38 cellular contexts compared by ENCODE assay signal in the genomic region with DNA sequence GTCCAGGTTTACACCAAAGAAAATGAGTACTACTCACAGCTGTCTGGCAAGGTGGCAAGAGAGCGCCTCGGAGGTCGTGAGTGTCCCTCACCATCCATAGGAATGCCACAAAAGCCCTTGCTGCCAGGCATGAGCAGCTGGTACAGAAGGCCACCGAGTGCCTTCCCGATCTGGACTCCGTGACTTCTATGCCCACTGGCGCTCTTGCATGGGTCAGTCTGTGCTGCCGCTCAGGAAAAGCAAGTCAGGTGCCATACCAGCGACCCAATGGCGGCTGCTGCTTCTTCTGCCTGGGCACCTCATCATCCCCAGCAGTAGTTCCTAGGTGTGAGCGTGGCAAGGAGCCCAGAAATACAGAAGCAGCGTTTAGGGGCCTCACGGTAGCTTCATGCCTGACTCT. TPM values are rescaled to one million over a fixed set of nuclear protein-coding genes. Genes with fewer than 3 reads are reported as not detected.
"Had no signal": no experiment of that assay in that cellular context is flagged by ENCODE, and none has a peak within 500 bp of the region (broad histone marks: within the 10 kb centered on the region; RNA-seq: fewer than 3 reads in every experiment).

No MANE protein-coding gene starts in this region.

- H3K4me3 ChIP-seq: ascending aorta, breast epithelium, cardiac muscle cell, colonic mucosa, esophagus squamous epithelium, gastroesophageal sphincter, heart right ventricle had no signal

- FAIRE-seq: endometrium, endothelial cell of umbilical vein had no signal

- H3K27me3 ChIP-seq: ascending aorta, breast epithelium, cardiac muscle cell, colonic mucosa, esophagus squamous epithelium, gastroesophageal sphincter, heart right ventricle had no signal

- H3K36me3 Mint-ChIP-seq: activated naive CD8-positive, alpha-beta T cell; brain; T-cell had no signal

- H3K36me3 ChIP-seq: ascending aorta, breast epithelium, cardiac muscle cell, colonic mucosa, esophagus squamous epithelium, gastroesophageal sphincter, heart right ventricle, WERI-Rb-1 had no signal

- H3K4me1 ChIP-seq: ascending aorta, breast epithelium, gastroesophageal sphincter had no signal

- ATAC-seq: activated CD4-positive, CD25-positive, alpha-beta regulatory T cell treated with anti-CD3 and anti-CD28 coated beads, Interleukin-2, amount 50 U/mL, for 24 hours; activated CD8-positive, alpha-beta memory T cell treated with anti-CD3 and anti-CD28 coated beads, Interleukin-2, amount 10 ng/mL, durations not matched to agents 7 days and 5 days; activated CD8-positive, alpha-beta T cell treated with anti-CD3 and anti-CD28 coated beads for 36 hours; activated naive CD8-positive, alpha-beta T cell treated with anti-CD3 and anti-CD28 coated beads, Interleukin-2, amount 50 U/mL, for 24 hours; activated T-cell treated with anti-CD3 and anti-CD28 coated beads, Interleukin-2, amount 50 U/mL, for 72 hours; gastroesophageal sphincter; heart right ventricle; T-cell had no signal

- DNase-seq: activated B cell treated with CpG ODN at 0.5 μM for 24 hours; activated CD4-positive, alpha-beta T cell treated with anti-CD3 and anti-CD28 coated beads for 48 hours; activated CD4-positive, alpha-beta T cell treated with anti-CD3 and anti-CD28 coated beads, Interleukin-2, amount 50 U/mL, for 1 hour; activated CD4-positive, alpha-beta T cell treated with anti-CD3 and anti-CD28 coated beads, Interleukin-2, amount 50 U/mL, for 48 hours; activated CD8-positive, alpha-beta memory T cell treated with anti-CD3 and anti-CD28 coated beads, Interleukin-2, amount 10 ng/mL, durations not matched to agents 7 days and 5 days; activated CD8-positive, alpha-beta memory T cell treated with anti-CD3 and anti-CD28 coated beads, Interleukin-2, amount 50 U/mL, for 48 hours; activated CD8-positive, alpha-beta T cell treated with anti-CD3 and anti-CD28 coated beads for 36 hours; activated effector memory CD4-positive, alpha-beta T cell treated with Interleukin-2 at 50 U/mL for 16 hours; activated gamma-delta T cell treated with Interleukin-2 at 50 U/mL for 16 hours; activated naive CD4-positive, alpha-beta T cell treated with anti-CD3 and anti-CD28 coated beads, Interleukin-2, amount 50 U/mL, for 16 hours; activated naive CD4-positive, alpha-beta T cell treated with Interleukin-2 at 50 U/mL for 16 hours; activated naive CD8-positive, alpha-beta T cell treated with anti-CD3 and anti-CD28 coated beads, Interleukin-2, amount 50 U/mL, for 24 hours; activated T-cell treated with anti-CD3 and anti-CD28 coated beads for 4 hours; activated T-cell treated with anti-CD3 and anti-CD28 coated beads, Interleukin-2, amount 50 U/mL, for 24 hours; activated T-cell treated with anti-CD3 and anti-CD28 coated beads, Interleukin-2, amount 50 U/mL, for 72 hours; central memory CD4-positive, alpha-beta T cell; cerebellar nuclear complex; colonic mucosa; effector CD8-positive, alpha-beta T cell; esophagus squamous epithelium; foreskin melanocyte; heart right ventricle; T-cell; T1000; WERI-Rb-1 had no signal

- H3K27ac Mint-ChIP-seq: activated B cell treated with CpG ODN at 0.5 μM for 24 hours; activated CD8-positive, alpha-beta memory T cell treated with anti-CD3 and anti-CD28 coated beads, Interleukin-2, amount 10 ng/mL, durations not matched to agents 7 days and 5 days; activated CD8-positive, alpha-beta T cell treated with anti-CD3 and anti-CD28 coated beads for 36 hours; activated naive CD8-positive, alpha-beta T cell; activated naive CD8-positive, alpha-beta T cell treated with anti-CD3 and anti-CD28 coated beads, Interleukin-2, amount 50 U/mL, for 24 hours; activated T-cell treated with anti-CD3 and anti-CD28 coated beads, Interleukin-2, amount 50 U/mL, for 24 hours; activated T-cell treated with anti-CD3 and anti-CD28 coated beads, Interleukin-2, amount 50 U/mL, for 72 hours; brain; T-cell; T-helper 1 cell treated with Interleukin-12 subunit alpha and Interleukin-12 subunit beta and Interleukin-4 antibody, amounts not matched to agents 30 μg/mL and 1 μg/mL, for 36 hours; T-helper 2 cell treated with Interferon-gamma antibody and Interleukin-4, amounts not matched to agents 5 μg/mL and 100 μg/mL, for 36 hours had no signal

- H3K4me3 Mint-ChIP-seq: activated B cell treated with CpG ODN at 0.5 μM for 24 hours; activated CD8-positive, alpha-beta memory T cell treated with anti-CD3 and anti-CD28 coated beads, Interleukin-2, amount 10 ng/mL, durations not matched to agents 7 days and 5 days; activated CD8-positive, alpha-beta T cell treated with anti-CD3 and anti-CD28 coated beads for 36 hours; activated naive CD8-positive, alpha-beta T cell; activated naive CD8-positive, alpha-beta T cell treated with anti-CD3 and anti-CD28 coated beads, Interleukin-2, amount 50 U/mL, for 24 hours; activated T-cell treated with anti-CD3 and anti-CD28 coated beads, Interleukin-2, amount 50 U/mL, for 24 hours; activated T-cell treated with anti-CD3 and anti-CD28 coated beads, Interleukin-2, amount 50 U/mL, for 72 hours; brain; T-cell; T-helper 1 cell treated with Interleukin-12 subunit alpha and Interleukin-12 subunit beta and Interleukin-4 antibody, amounts not matched to agents 30 μg/mL and 1 μg/mL, for 36 hours; T-helper 2 cell treated with Interferon-gamma antibody and Interleukin-4, amounts not matched to agents 5 μg/mL and 100 μg/mL, for 36 hours had no signal

- H3K27ac ChIP-seq: ascending aorta, breast epithelium, cardiac muscle cell, colonic mucosa, epithelial cell of prostate, esophagus squamous epithelium, gastroesophageal sphincter, heart right ventricle, WERI-Rb-1 had no signal

- H3K27me3 Mint-ChIP-seq: activated B cell treated with CpG ODN at 0.5 μM for 24 hours; activated CD8-positive, alpha-beta T cell treated with anti-CD3 and anti-CD28 coated beads for 36 hours; activated naive CD8-positive, alpha-beta T cell treated with anti-CD3 and anti-CD28 coated beads, Interleukin-2, amount 50 U/mL, for 24 hours; activated T-cell treated with anti-CD3 and anti-CD28 coated beads, Interleukin-2, amount 50 U/mL, for 24 hours had no signal

- H3K9me3 ChIP-seq: breast epithelium, colonic mucosa, esophagus squamous epithelium, gastroesophageal sphincter had no signal

RNA-seq across cellular contexts. Expression of a gene that starts 11.7 kb away (rescaled TPM):
- total RNA-seq: fibroblast of villous mesenchyme had no signal
